ENCODE assay signal across 19 cellular contexts in the genomic region with DNA sequence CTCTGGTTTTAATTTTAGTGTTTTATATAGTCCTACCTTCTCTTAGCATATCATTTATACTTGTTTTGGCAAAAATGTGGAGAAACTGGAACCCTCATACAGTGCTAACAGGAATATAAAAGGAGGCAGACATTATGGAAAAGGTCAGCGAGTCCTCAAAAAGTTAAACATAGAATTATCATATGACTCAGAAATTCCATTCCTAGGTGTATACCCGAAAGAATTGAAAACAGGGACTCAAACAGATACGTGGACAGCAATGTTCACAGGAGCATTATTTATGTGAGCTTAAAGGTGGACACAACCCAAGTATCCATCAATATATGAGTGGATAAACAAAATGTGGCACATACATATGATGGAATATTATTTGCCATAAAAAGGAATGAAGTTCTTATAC. TPM values are rescaled to one million over a fixed set of nuclear protein-coding genes. Genes with fewer than 3 reads are reported as not detected.
DNase-seq lines count a peak whose midpoint lies in the region; ATAC-seq and TF ChIP-seq lines count a peak whose summit lies in the region.
"Had no signal": no experiment of that assay in that cellular context is flagged by ENCODE, and none has a peak within 500 bp of the region (broad histone marks: within the 10 kb centered on the region; RNA-seq: fewer than 3 reads in every experiment).

No MANE protein-coding gene starts in this region.

- no peaks in the 10 kb centered on the region for H3K27me3 ChIP-seq in breast epithelium
- H3K27me3 ChIP-seq in RWPE2 (ENCODE audit: insufficient read depth, poor library complexity, severe bottlenecking): no peaks in the 10 kb centered on the region
- peaks cover 24% of the 10 kb centered on the region for H3K27me3 ChIP-seq in foreskin keratinocyte
- peaks cover 0 to under 1% of the 10 kb centered on the region in 2 donors for H3K27me3 ChIP-seq in aorta (ENCODE audit: control insufficient read depth in 1 of 2, insufficient read depth in 2 of 2, low read length in 1 of 2)
- H3K27me3 ChIP-seq: BLaER1 treated with 17β-estradiol and CSF1 and Interleukin-3, amounts not matched to agents 10 nM and 100 nM had no signal

- CTCF ChIA-PET in MCF 10A (lab: Yijun Ruan, JAX): no interaction called here

- H3K36me3 ChIP-seq in breast epithelium (no peaks in the 10 kb centered on the region), RWPE2 (ENCODE audit: low read depth) (no peaks in the 10 kb centered on the region), aorta (ENCODE audit: control insufficient read depth in 1 of 2, insufficient read depth in 2 of 2, low read length in 1 of 2) (no peaks in the 10 kb centered on the region)
- H3K36me3 ChIP-seq: BLaER1 treated with 17β-estradiol and CSF1 and Interleukin-3, amounts not matched to agents 10 nM and 100 nM; HAP-1 had no signal

- no peak for TF ChIP-seq CTCF in MCF 10A (IDR thresholded peaks at IDR 0.05; ENCODE audit: unreplicated experiment)
- TF ChIP-seq CTCF in breast epithelium (IDR thresholded peaks at IDR 0.05): no peak
- no peak for TF ChIP-seq CTCF in RWPE2 (IDR thresholded peaks at IDR 0.05; ENCODE audit: poor library complexity, severe bottlenecking)
- no peak for TF ChIP-seq CTCF in foreskin keratinocyte (conservative IDR thresholded peaks at IDR 0.05)

- peak overlapping the region; percentile 88 for H3K27ac Mint-ChIP-seq in MCF 10A (ENCODE audit: low read depth, unreplicated experiment)
- H3K27ac Mint-ChIP-seq: CD4-positive, alpha-beta T cell; HFFc6 had no signal

- H3K9me3 ChIP-seq in breast epithelium (no peaks in the 10 kb centered on the region), RWPE2 (ENCODE audit: severe bottlenecking) (no peaks in the 10 kb centered on the region), aorta (ENCODE audit: control insufficient read depth, low read length) (no peaks in the 10 kb centered on the region)
- H3K9me3 ChIP-seq: HAP-1 had no signal

- H3K36me3 Mint-ChIP-seq in MCF 10A (ENCODE audit: insufficient read depth, unreplicated experiment): peaks cover 6% of the 10 kb centered on the region

- POLR2A ChIA-PET in MCF 10A (lab: Yijun Ruan, JAX): interaction anchor here (0.7 to 1.1 kb wide), 2 partner anchors 198 to 428 kb away, joined by 5 to 6 read pairs; no protein-coding TSS in a partner anchor

- no peaks in the 10 kb centered on the region for H3K27me3 Mint-ChIP-seq in MCF 10A (ENCODE audit: insufficient read depth, unreplicated experiment)

- H3K27ac ChIP-seq in breast epithelium (no peak overlapping the region), RWPE2 (ENCODE audit: poor library complexity, severe bottlenecking) (no peak overlapping the region), foreskin keratinocyte (no peak overlapping the region), aorta (ENCODE audit: low read depth in 1 of 2, low read length in 2 of 2) (no peak overlapping the region)
- H3K27ac ChIP-seq: 22Rv1; BLaER1 treated with 17β-estradiol and CSF1 and Interleukin-3, amounts not matched to agents 10 nM and 100 nM had no signal

- peaks cover 10% of the 10 kb centered on the region for H3K4me1 Mint-ChIP-seq in MCF 10A (ENCODE audit: insufficient read depth, unreplicated experiment)

- H3K4me1 ChIP-seq in breast epithelium: no peaks in the 10 kb centered on the region
- H3K4me1 ChIP-seq in RWPE2 (ENCODE audit: insufficient read depth, poor library complexity, severe bottlenecking): peaks cover 8% of the 10 kb centered on the region
- peaks cover 5% of the 10 kb centered on the region for H3K4me1 ChIP-seq in foreskin keratinocyte
- H3K4me1 ChIP-seq in aorta (ENCODE audit: control insufficient read depth in 1 of 2, insufficient read depth in 2 of 2, low read length in 2 of 2): no peaks in the 10 kb centered on the region
- H3K4me1 ChIP-seq: BLaER1 treated with 17β-estradiol and CSF1 and Interleukin-3, amounts not matched to agents 10 nM and 100 nM; HAP-1 had no signal

- TF ChIP-seq POLR2A in breast epithelium (IDR thresholded peaks at IDR 0.05): no peak

- no peak overlapping the region for H3K4me3 ChIP-seq in breast epithelium
- no peak overlapping the region for H3K4me3 ChIP-seq in RWPE2 (ENCODE audit: severe bottlenecking)
- no peak overlapping the region for H3K4me3 ChIP-seq in aorta (ENCODE audit: low read length in 2 of 2)
- H3K4me3 ChIP-seq: BLaER1 treated with 17β-estradiol and CSF1 and Interleukin-3, amounts not matched to agents 10 nM and 100 nM; HAP-1 had no signal

- no peak overlapping the region for H3K4me3 Mint-ChIP-seq in MCF 10A (ENCODE audit: unreplicated experiment)
- H3K4me3 Mint-ChIP-seq: CD4-positive, alpha-beta T cell; HFFc6 had no signal

- 72 to 75% methylated on average over 3 of the region's 3 CpGs for WGBS in aorta, 2 donors

- DNase-seq in MCF 10A (ENCODE audit: unreplicated experiment) (no peak), breast epithelium (ENCODE audit: low spot score in 2 of 2) (no peak), RWPE2 (ENCODE audit: low spot score) (no peak), foreskin keratinocyte (peak in 1 of 2 donors; percentile 45), epidermal melanocyte (ENCODE audit: insufficient read length, low spot score) (no peak), aorta (no peak), NCI-H1930 (lab: John Stamatoyannopoulos, UW) (no peak)
- DNase-seq: ACHN; CD4-positive, alpha-beta T cell; DMS153; DND-41; GDM1; HFFc6 had no signal

- no TSS peak for BruUV-seq in MCF 10A (replicated peaks; lab: Mats Ljungman, UMichigan)

- intact Hi-C loops in MCF 10A (cut with micrococcal nuclease) (no loop called here), breast epithelium (cut with DNase I; ENCODE audit: low total_unique reads) (no loop called here), aorta (cut with DNase I) (no loop called here)

- ATAC-seq in RWPE2 (ENCODE audit: low read depth): peak; percentile 70
- peak; percentile 18 for ATAC-seq in foreskin keratinocyte
- ATAC-seq in aorta (ENCODE audit: low FRiP score): no peak
- no peak for ATAC-seq in GM21529 (IDR thresholded peaks at IDR 0.05; ENCODE audit: unreplicated experiment)
- ATAC-seq: HepG2 had no signal

- H3K9me3 Mint-ChIP-seq in MCF 10A (ENCODE audit: unreplicated experiment): peaks cover 5% of the 10 kb centered on the region
- H3K9me3 Mint-ChIP-seq: CD4-positive, alpha-beta T cell had no signal

RNA-seq across cellular contexts. Expression of a gene that starts 51.5 kb away (rescaled TPM):
- total RNA-seq in MCF 10A (2022) (not detected in 2 replicates), breast epithelium (not detected), foreskin keratinocyte (0.04 and 0.14 TPM in 2 replicates), aorta (not detected)
- polyA plus RNA-seq in foreskin keratinocyte (0.07 and 0.15 TPM in 2 replicates), aorta (not detected)
- total RNA-seq: CD4-positive, alpha-beta T cell; H1; HepG2; HFFc6 had no signal
- polyA plus RNA-seq: H1, HepG2 had no signal

Comparison
In these comparisons a context has a peak if more than half of its experiments do, and no peak if none do; other contexts are left out.
1. ATAC-seq: peak in RWPE2 (single experiment) and foreskin keratinocyte (single experiment); none in aorta (single experiment) and GM21529 (single experiment).